1 cellular context compared by ENCODE assay signal in genomic region chr15:31268108-31268501, GRCh38.
TF ChIP-seq lines count a peak whose summit lies in the region.

No MANE protein-coding gene starts in this region.

TF ChIP-seq in GM23338, 12 proteins besides CTCF, POLR2A, EP300 and RAD21:
- TF ChIP-seq ZNF462 (CRISPR knock-in tag; IDR thresholded peaks at IDR 0.05) (no peak), REST (IDR thresholded peaks at IDR 0.05; ENCODE audit: unreplicated experiment) (no peak), ZNF331 (CRISPR knock-in tag; IDR thresholded peaks at IDR 0.05; ENCODE audit: low read depth) (no peak), CREB1 (CRISPR knock-in tag; IDR thresholded peaks at IDR 0.05; ENCODE audit: low read depth) (no peak), ZNF114 (CRISPR knock-in tag; IDR thresholded peaks at IDR 0.05) (no peak), NANOG (IDR thresholded peaks at IDR 0.05; ENCODE audit: borderline replicate concordance) (no peak), EZH2phosphoT487 (IDR thresholded peaks at IDR 0.05; ENCODE audit: unreplicated experiment) (no peak), ETS1 (IDR thresholded peaks at IDR 0.05) (no peak)
